Comparison of ENCODE assay signal across 8 cellular contexts in the genomic region with DNA sequence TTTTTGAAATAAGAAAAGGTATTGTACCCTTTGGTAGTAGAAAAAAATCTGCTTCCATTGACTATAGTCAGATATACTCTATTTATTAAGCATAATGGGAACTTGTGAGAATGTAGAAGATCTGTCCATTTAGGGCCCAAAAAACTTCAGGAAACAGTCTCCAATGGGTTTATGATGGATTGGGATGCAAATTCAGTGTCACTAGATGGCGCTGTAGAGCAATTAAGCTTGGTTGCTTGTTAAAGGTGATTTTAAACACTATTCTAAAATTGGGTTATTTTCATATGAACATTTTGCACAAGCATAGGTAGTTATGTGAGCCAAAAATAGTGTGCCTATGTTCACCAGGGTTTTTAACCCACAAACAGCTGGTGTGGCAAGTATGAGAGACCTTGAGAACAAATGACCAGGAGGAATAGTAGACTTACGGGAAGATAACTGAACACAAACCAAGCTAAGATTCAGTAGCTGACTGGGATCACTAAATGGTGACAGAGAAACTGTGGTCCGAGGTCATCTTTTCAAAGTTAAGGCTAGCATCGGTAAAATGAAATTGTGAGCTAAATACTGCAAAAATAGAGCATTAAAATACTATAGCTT.
DNase-seq lines count a peak whose midpoint lies in the region; ATAC-seq, FAIRE-seq and TF ChIP-seq lines count a peak whose summit lies in the region.

No MANE protein-coding gene starts in this region.

- WGBS in lower leg skin, 2 donors, result 63 to 67% methylated on average over 4 of the region's 4 CpGs

- no peak for ATAC-seq in GM21528 (IDR thresholded peaks at IDR 0.05; ENCODE audit: low FRiP score, unreplicated experiment)

- H3K27me3 Mint-ChIP-seq in chondrocyte (ENCODE audit: low read depth), result no peaks in the 10 kb centered on the region

- no peak overlapping the region for H3K27ac Mint-ChIP-seq in chondrocyte (ENCODE audit: unreplicated experiment)

- DNase-seq in CMK (ENCODE audit: low read depth) (peak; percentile 11), GM12892 (ENCODE audit: insufficient read length) (no peak), NCI-H510A (lab: John Stamatoyannopoulos, UW) (peak; percentile 0), chondrocyte (ENCODE audit: low spot score) (no peak), myocyte (ENCODE audit: low read depth) (peak; percentile 66), lower leg skin (ENCODE audit: low spot score in 2 of 2) (no peak), UCSD-AML1 (lab: John Stamatoyannopoulos, UW; ENCODE audit: unreplicated experiment) (no peak)

- H3K4me3 Mint-ChIP-seq in chondrocyte (ENCODE audit: unreplicated experiment), result no peak overlapping the region

- intact Hi-C loops in lower leg skin (cut with DNase I; ENCODE audit: low total_unique reads), result no loop called here

- H3K36me3 Mint-ChIP-seq in chondrocyte (ENCODE audit: low read depth), result no peaks in the 10 kb centered on the region

- peaks cover 15% of the 10 kb centered on the region for H3K4me1 Mint-ChIP-seq in chondrocyte (ENCODE audit: low read depth)

- TF ChIP-seq CTCF in chondrocyte (IDR thresholded peaks at IDR 0.05) (peak; percentile 83), lower leg skin (IDR thresholded peaks at IDR 0.05) (no peak)

- peaks cover 4% of the 10 kb centered on the region for H3K9me3 Mint-ChIP-seq in chondrocyte (ENCODE audit: low read depth)

- FAIRE-seq in GM12892 (lab: Jason Lieb, UNC), result peak; percentile 62

- TF ChIP-seq POLR2A in GM12892 (IDR thresholded peaks at IDR 0.05; ENCODE audit: low read depth, low read length) (no peak), lower leg skin (IDR thresholded peaks at IDR 0.05) (no peak)

- H3K4me3 ChIP-seq in lower leg skin (ENCODE audit: low read depth, poor library complexity, severe bottlenecking), result no peak overlapping the region

Comparison
In these comparisons a context has a peak if more than half of its experiments do, and no peak if none do; other contexts are left out.
1. DNase-seq: peak in CMK (single experiment), NCI-H510A (single experiment) and myocyte (single experiment); none in GM12892 (single experiment), chondrocyte (single experiment), lower leg skin (0 of 2) and UCSD-AML1 (single experiment).